In genomic region chr9:98128316-98128715, GRCh38 we compare ENCODE assay signal across 26 cellular contexts.
"Had no signal": no experiment of that assay in that cellular context is flagged by ENCODE, and none has a peak within 500 bp of the region (broad histone marks: within the 10 kb centered on the region; RNA-seq: fewer than 3 reads in every experiment).

No MANE protein-coding gene starts in this region.

- H3K4me3 Mint-ChIP-seq: activated CD8-positive, alpha-beta T cell treated with anti-CD3 and anti-CD28 coated beads for 36 hours; activated naive CD8-positive, alpha-beta T cell; activated T-helper 1 cell treated with anti-CD3 and anti-CD28 coated beads, Interleukin-12 subunit alpha, Interleukin-12 subunit beta, Interleukin-2, Interleukin-4 antibody, amounts not matched to agents 30 ng/mL and 10 ng/mL and 1 ng/mL, durations not matched to agents 14 hours and 24 hours and 36 hours; brain; T-helper 1 cell treated with Interleukin-12 subunit alpha and Interleukin-12 subunit beta and Interleukin-4 antibody, amounts not matched to agents 30 μg/mL and 1 μg/mL, for 36 hours had no signal

- H3K27ac ChIP-seq: cardiac muscle cell had no signal

- H3K4me3 ChIP-seq: cardiac muscle cell, MG63 had no signal

- ATAC-seq: activated CD4-positive, CD25-positive, alpha-beta regulatory T cell treated with anti-CD3 and anti-CD28 coated beads, Interleukin-2, amount 50 U/mL, for 24 hours; activated CD8-positive, alpha-beta T cell treated with anti-CD3 and anti-CD28 coated beads for 36 hours; Panc1 had no signal

- H3K27ac Mint-ChIP-seq: activated CD8-positive, alpha-beta T cell treated with anti-CD3 and anti-CD28 coated beads for 36 hours; activated naive CD8-positive, alpha-beta T cell; activated T-helper 1 cell treated with anti-CD3 and anti-CD28 coated beads, Interleukin-12 subunit alpha, Interleukin-12 subunit beta, Interleukin-2, Interleukin-4 antibody, amounts not matched to agents 30 ng/mL and 10 ng/mL and 1 ng/mL, durations not matched to agents 14 hours and 24 hours and 36 hours; brain; T-helper 1 cell treated with Interleukin-12 subunit alpha and Interleukin-12 subunit beta and Interleukin-4 antibody, amounts not matched to agents 30 μg/mL and 1 μg/mL, for 36 hours had no signal

- H3K27me3 Mint-ChIP-seq: activated CD8-positive, alpha-beta T cell treated with anti-CD3 and anti-CD28 coated beads for 36 hours; activated naive CD8-positive, alpha-beta T cell had no signal

- FAIRE-seq: astrocyte had no signal

- H3K27me3 ChIP-seq: cardiac muscle cell, MG63 had no signal

- H3K36me3 ChIP-seq: cardiac muscle cell, MG63 had no signal

- H3K9me3 Mint-ChIP-seq: activated CD8-positive, alpha-beta T cell treated with anti-CD3 and anti-CD28 coated beads for 36 hours; activated T-helper 1 cell treated with anti-CD3 and anti-CD28 coated beads, Interleukin-12 subunit alpha, Interleukin-12 subunit beta, Interleukin-2, Interleukin-4 antibody, amounts not matched to agents 30 ng/mL and 10 ng/mL and 1 ng/mL, durations not matched to agents 14 hours and 24 hours and 36 hours; brain; T-helper 1 cell treated with Interleukin-12 subunit alpha and Interleukin-12 subunit beta and Interleukin-4 antibody, amounts not matched to agents 30 μg/mL and 1 μg/mL, for 36 hours had no signal

- DNase-seq: activated CD4-positive, alpha-beta T cell treated with anti-CD3 and anti-CD28 coated beads for 4 hours; activated CD8-positive, alpha-beta memory T cell treated with anti-CD3 and anti-CD28 coated beads, Interleukin-2, amount 50 U/mL, for 4 hours; activated CD8-positive, alpha-beta T cell treated with anti-CD3 and anti-CD28 coated beads for 36 hours; activated effector memory CD4-positive, alpha-beta T cell treated with anti-CD3 and anti-CD28 coated beads, Interleukin-2, amount 50 U/mL, for 16 hours; activated naive CD4-positive, alpha-beta T cell treated with Interleukin-2 at 50 U/mL for 16 hours; amygdala; MG63; MV-4-11; NCI-H1092 treated with DMSO at 0.1 percent for 48 hours; NCI-H1417 treated with DMSO at 0.1 percent for 48 hours; NCI-H1694; NCI-H2029; NCI-H345; NCI-H510A; NCI-H526 treated with DMSO at 0.1 percent for 48 hours; NCI-H82; OCI-M1; SHP77 treated with DMSO at 0.1 percent for 48 hours had no signal

- H3K9me3 ChIP-seq: MG63 had no signal
